ENCODE assay signal across 8 cellular contexts in the genomic region with DNA sequence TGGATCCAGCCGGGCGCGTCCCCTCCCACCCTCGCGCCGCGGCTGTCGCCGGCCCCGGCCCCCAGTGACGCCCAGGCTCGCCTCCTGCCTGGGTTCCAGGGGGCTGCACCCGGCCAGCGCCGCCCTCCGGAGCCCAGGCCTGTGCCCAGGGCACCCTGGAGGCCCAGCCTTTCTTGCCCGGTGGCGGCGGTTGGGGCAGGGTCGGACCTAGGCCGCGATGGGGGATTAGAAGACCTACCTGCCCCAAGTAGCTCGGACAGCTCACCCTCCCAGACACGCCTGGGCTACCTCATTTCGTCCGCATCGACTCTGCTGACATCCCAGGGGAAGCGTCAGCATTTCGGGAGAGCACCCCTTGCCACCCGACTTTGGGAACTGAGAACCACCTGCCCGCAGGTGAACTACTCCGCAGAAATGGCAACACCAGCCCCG. TPM values are rescaled to one million over a fixed set of nuclear protein-coding genes. Genes with fewer than 3 reads are reported as not detected.
DNase-seq lines count a peak whose midpoint lies in the region; ATAC-seq and TF ChIP-seq lines count a peak whose summit lies in the region.

No MANE protein-coding gene starts in this region.

- H3K36me3 ChIP-seq in lower lobe of right lung, result no peaks in the 10 kb centered on the region
- H3K36me3 ChIP-seq in transverse colon, result no peaks in the 10 kb centered on the region

- H3K27ac Mint-ChIP-seq in activated naive CD4-positive, alpha-beta T cell treated with anti-CD3 and anti-CD28 coated beads for 36 hours, result no peak overlapping the region
- peak overlapping the region; percentile 5 to 86 (median 65) for H3K27ac Mint-ChIP-seq in brain

- no peak for DNase-seq in activated naive CD4-positive, alpha-beta T cell treated with anti-CD3 and anti-CD28 coated beads for 36 hours
- no peak for DNase-seq in activated naive CD4-positive, alpha-beta T cell treated with anti-CD3 and anti-CD28 coated beads, Interleukin-2, amount 50 U/mL, for 16 hours
- DNase-seq in lower lobe of right lung (no peak), transverse colon (no peak), NCI-H1436 treated with DMSO at 0.1 percent for 48 hours (lab: John Stamatoyannopoulos, UW) (no peak), NCI-H1105 (lab: John Stamatoyannopoulos, UW) (no peak)

- H3K4me3 Mint-ChIP-seq in activated naive CD4-positive, alpha-beta T cell treated with anti-CD3 and anti-CD28 coated beads for 36 hours, result peak overlapping the region; percentile 70
- H3K4me3 Mint-ChIP-seq in brain, result peak overlapping the region; percentile 45 to 78 (median 58)

- CTCF ChIA-PET in activated naive CD4-positive, alpha-beta T cell treated with anti-CD3 and anti-CD28 coated beads for 36 hours (lab: Charles Lee), result interaction anchor here (0.6 to 4.9 kb wide), 11 partner anchors 11 to 361 kb away, joined by 3 to 34 read pairs (median 5); no protein-coding TSS in a partner anchor

- H3K9me3 ChIP-seq in lower lobe of right lung (no peaks in the 10 kb centered on the region), transverse colon (no peaks in the 10 kb centered on the region)

- TF ChIP-seq CTCF in brain (conservative IDR thresholded peaks at IDR 0.05) (no peak), lower lobe of right lung (IDR thresholded peaks at IDR 0.05) (no peak), transverse colon (IDR thresholded peaks at IDR 0.05) (no peak)

- peak overlapping the region; percentile 78 for H3K27ac ChIP-seq in lower lobe of right lung
- peak overlapping the region; percentile 65 to 87 (median 83) for H3K27ac ChIP-seq in transverse colon

- ATAC-seq in lower lobe of right lung, result peak in 1 of 2 donors; percentile 14
- ATAC-seq in GM19023 (IDR thresholded peaks at IDR 0.05; ENCODE audit: unreplicated experiment), result no peak

- intact Hi-C loops in activated naive CD4-positive, alpha-beta T cell treated with anti-CD3 and anti-CD28 coated beads for 36 hours (cut with micrococcal nuclease), result no loop called here
- intact Hi-C loops in lower lobe of right lung (cut with DNase I) (no loop called here), transverse colon (cut with DNase I; ENCODE audit: low total_unique reads) (loop anchor here (5.0 kb wide), 1 partner anchor 205 kb away; no protein-coding TSS in a partner anchor)

- TF ChIP-seq EP300 in transverse colon (IDR thresholded peaks at IDR 0.05; ENCODE audit: low read depth), result no peak

- H3K27me3 ChIP-seq in lower lobe of right lung (ENCODE audit: low read depth) (no peaks in the 10 kb centered on the region), transverse colon (peaks cover 29% of the 10 kb centered on the region)

- peaks cover 18% of the 10 kb centered on the region for H3K4me1 ChIP-seq in lower lobe of right lung
- H3K4me1 ChIP-seq in transverse colon, result peaks cover 6 to 18% (median 15%) of the 10 kb centered on the region in 4 donors

- H3K27me3 Mint-ChIP-seq in activated naive CD4-positive, alpha-beta T cell treated with anti-CD3 and anti-CD28 coated beads for 36 hours (ENCODE audit: low read depth), result no peaks in the 10 kb centered on the region
- peaks cover 16% of the 10 kb centered on the region for H3K27me3 Mint-ChIP-seq in brain

- H3K4me1 Mint-ChIP-seq in activated naive CD4-positive, alpha-beta T cell treated with anti-CD3 and anti-CD28 coated beads for 36 hours (ENCODE audit: low read depth), result peaks cover 30% of the 10 kb centered on the region
- H3K4me1 Mint-ChIP-seq in brain, result peaks cover 28% of the 10 kb centered on the region

- H3K36me3 Mint-ChIP-seq in activated naive CD4-positive, alpha-beta T cell treated with anti-CD3 and anti-CD28 coated beads for 36 hours (ENCODE audit: low read depth), result peaks cover 9% of the 10 kb centered on the region
- H3K36me3 Mint-ChIP-seq in brain, result peaks cover 26% of the 10 kb centered on the region

- H3K4me3 ChIP-seq in lower lobe of right lung, result peak overlapping the region; percentile 77
- peak overlapping the region in 3 of 4 donors; percentile 62 to 74 (median 63) for H3K4me3 ChIP-seq in transverse colon

- no peak for TF ChIP-seq POLR2A in transverse colon (IDR thresholded peaks at IDR 0.05)

- in situ Hi-C loops in transverse colon (cut with MboI; ENCODE audit: low pct_ligation_motif_present in 1 of 4, low pct_unique_long_range_greater_than_20kb in 1 of 4, low sequenced_read_pairs in 3 of 4), result loop anchor here in 3 of 4 donors (5.0 to 25.0 kb wide), 4 partner anchors 210 to 510 kb away; no protein-coding TSS in a partner anchor

- WGBS in transverse colon (ENCODE audit: low coverage in 1 of 2), 2 donors, result 70 to 89% methylated on average over 5 to 30 of the region's 33 CpGs

- H3K9me3 Mint-ChIP-seq in activated naive CD4-positive, alpha-beta T cell treated with anti-CD3 and anti-CD28 coated beads for 36 hours, result no peaks in the 10 kb centered on the region
- H3K9me3 Mint-ChIP-seq in brain, result peaks cover 0 to 15% (median 0%) of the 10 kb centered on the region in 5 experiments

RNA-seq across cellular contexts. Expression of a gene that starts 0.7 kb away (rescaled TPM):
- 10 to 100 TPM; 24.2 to 24.9 TPM for total RNA-seq in activated naive CD4-positive, alpha-beta T cell treated with anti-CD3 and anti-CD28 coated beads for 36 hours
- 72.1 TPM for polyA plus RNA-seq in brain (ENCODE audit: insufficient read depth, low read depth, low replicate concordance)
- 13.4 TPM for total RNA-seq in lower lobe of right lung
- 10 to 100 TPM in 1 of 4 donors, 1 to 10 TPM in 3; 3.8 to 11.9 (median 5.3) TPM for total RNA-seq in transverse colon
